Comparison of ENCODE assay signal across 8 cellular contexts in the genomic region with DNA sequence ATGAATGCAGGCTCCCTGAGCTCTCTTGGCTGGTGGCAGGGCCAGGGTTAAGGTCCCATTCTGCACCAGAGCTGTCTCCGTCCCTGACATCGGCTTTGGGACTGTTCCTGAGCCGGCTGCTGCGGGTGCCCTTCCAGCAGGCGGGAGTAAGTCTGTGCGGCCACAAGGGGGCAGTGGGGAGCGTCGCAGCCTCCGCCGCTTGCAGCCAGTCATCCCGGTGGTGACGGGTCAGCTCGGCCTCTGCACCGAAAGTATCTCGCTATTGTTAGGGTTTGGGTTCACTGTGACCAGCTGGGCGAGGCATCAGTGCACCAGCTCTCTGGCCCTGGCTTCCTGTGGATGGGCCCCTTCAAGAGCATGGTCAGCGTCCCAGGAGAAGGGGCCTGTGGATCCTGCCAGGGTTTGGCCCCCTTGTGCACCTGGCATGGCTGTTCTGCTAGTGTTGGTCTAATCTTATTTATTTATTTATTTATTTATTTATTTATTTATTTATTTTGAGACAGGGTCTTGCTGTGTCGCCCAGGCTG. TPM values are rescaled to one million over a fixed set of nuclear protein-coding genes. Genes with fewer than 3 reads are reported as not detected.
DNase-seq lines count a peak whose midpoint lies in the region; ATAC-seq and TF ChIP-seq lines count a peak whose summit lies in the region.

No MANE protein-coding gene starts in this region.

- intact Hi-C loops in PC-3 (cut with micrococcal nuclease), result no loop called here
- intact Hi-C loops in activated T-helper 1 cell treated with anti-CD3 and anti-CD28 coated beads, Interleukin-12 subunit alpha, Interleukin-12 subunit beta, Interleukin-2, Interleukin-4 antibody, amounts not matched to agents 30 ng/mL and 10 ng/mL and 1 ng/mL, durations not matched to agents 14 hours and 24 hours and 36 hours (cut with micrococcal nuclease), result loop anchor here (2.0 to 5.0 kb wide), 2 partner anchors 16 to 131 kb away; a partner anchor contains a TSS

- H3K4me1 Mint-ChIP-seq in activated T-helper 1 cell treated with anti-CD3 and anti-CD28 coated beads, Interleukin-12 subunit alpha, Interleukin-12 subunit beta, Interleukin-2, Interleukin-4 antibody, amounts not matched to agents 30 ng/mL and 10 ng/mL and 1 ng/mL, durations not matched to agents 14 hours and 24 hours and 36 hours (ENCODE audit: low read depth), result peaks cover 11% of the 10 kb centered on the region
- peaks cover 29 to 35% of the 10 kb centered on the region in 2 donors for H3K4me1 Mint-ChIP-seq in natural killer cell treated with Interleukin-12 subunit alpha and Interleukin-12 subunit beta and Interleukin-15 and Interleukin-18, amount 100 ng/mL, for 72 hours (ENCODE audit: low read depth in 2 of 2)
- peaks cover 32 to 60% of the 10 kb centered on the region in 2 donors for H3K4me1 Mint-ChIP-seq in stimulated activated naive B cell treated with anti-CD40 and anti-IgM and Interleukin-4, amounts not matched to agents 10 μg/mL and 1 μg/mL and 100 μg/mL, for 72 hours

- H3K79me2 ChIP-seq in DOHH2 (ENCODE audit: control insufficient read depth, low read length) (peaks cover 78% of the 10 kb centered on the region), PC-3 (ENCODE audit: low read length) (peaks cover 84% of the 10 kb centered on the region), fibroblast of lung (ENCODE audit: control insufficient read depth, insufficient read depth, low read length) (peaks cover 2% of the 10 kb centered on the region)

- H3K9ac ChIP-seq in PC-3 (ENCODE audit: low read length) (no peak overlapping the region), fibroblast of lung (ENCODE audit: insufficient read depth, low read length) (no peak overlapping the region)

- H3K4me3 Mint-ChIP-seq in activated T-helper 1 cell treated with anti-CD3 and anti-CD28 coated beads, Interleukin-12 subunit alpha, Interleukin-12 subunit beta, Interleukin-2, Interleukin-4 antibody, amounts not matched to agents 30 ng/mL and 10 ng/mL and 1 ng/mL, durations not matched to agents 14 hours and 24 hours and 36 hours, result no peak overlapping the region
- H3K4me3 Mint-ChIP-seq in natural killer cell treated with Interleukin-12 subunit alpha and Interleukin-12 subunit beta and Interleukin-15 and Interleukin-18, amount 100 ng/mL, for 72 hours, result peak overlapping the region; percentile 75
- peak overlapping the region; percentile 61 to 67 for H3K4me3 Mint-ChIP-seq in stimulated activated naive B cell treated with anti-CD40 and anti-IgM and Interleukin-4, amounts not matched to agents 10 μg/mL and 1 μg/mL and 100 μg/mL, for 72 hours

- H3K9me3 ChIP-seq in DOHH2 (ENCODE audit: control insufficient read depth, insufficient read depth, low read length), result no peaks in the 10 kb centered on the region
- H3K9me3 ChIP-seq in PC-3 (ENCODE audit: low read length), result no peaks in the 10 kb centered on the region
- no peaks in the 10 kb centered on the region for H3K9me3 ChIP-seq in fibroblast of lung (ENCODE audit: control insufficient read depth, insufficient read depth, low read depth, low read length)

- H3K27ac Mint-ChIP-seq in activated T-helper 1 cell treated with anti-CD3 and anti-CD28 coated beads, Interleukin-12 subunit alpha, Interleukin-12 subunit beta, Interleukin-2, Interleukin-4 antibody, amounts not matched to agents 30 ng/mL and 10 ng/mL and 1 ng/mL, durations not matched to agents 14 hours and 24 hours and 36 hours, result peak overlapping the region; percentile 34
- H3K27ac Mint-ChIP-seq in natural killer cell treated with Interleukin-12 subunit alpha and Interleukin-12 subunit beta and Interleukin-15 and Interleukin-18, amount 100 ng/mL, for 72 hours, result peak overlapping the region; percentile 82 to 88
- H3K27ac Mint-ChIP-seq in stimulated activated naive B cell treated with anti-CD40 and anti-IgM and Interleukin-4, amounts not matched to agents 10 μg/mL and 1 μg/mL and 100 μg/mL, for 72 hours, result peak overlapping the region; percentile 14

- CTCF ChIA-PET in PC-3 (lab: Charles Lee), result interaction anchor here (0.6 to 1.2 kb wide), 3 partner anchors 8 to 131 kb away, joined by 3 read pairs; a partner anchor contains a TSS

- POLR2A ChIA-PET in PC-3 (lab: Charles Lee; ENCODE audit: unreplicated experiment), result interaction anchor here (0.6 to 1.0 kb wide), 2 partner anchors 13 to 38 kb away, joined by 3 to 5 read pairs; a partner anchor contains a TSS

- H3K4me2 ChIP-seq in DOHH2 (ENCODE audit: low read length), result peak overlapping the region; percentile 48; the same call in 1 of the 2 replicates
- peak overlapping the region; percentile 75 for H3K4me2 ChIP-seq in PC-3 (ENCODE audit: low read length)
- H3K4me2 ChIP-seq in fibroblast of lung (ENCODE audit: extremely low read depth, insufficient read depth, low read length), result peak overlapping the region; percentile 75

- peaks cover 3% of the 10 kb centered on the region for H3K36me3 Mint-ChIP-seq in activated T-helper 1 cell treated with anti-CD3 and anti-CD28 coated beads, Interleukin-12 subunit alpha, Interleukin-12 subunit beta, Interleukin-2, Interleukin-4 antibody, amounts not matched to agents 30 ng/mL and 10 ng/mL and 1 ng/mL, durations not matched to agents 14 hours and 24 hours and 36 hours (ENCODE audit: low read depth)
- H3K36me3 Mint-ChIP-seq in natural killer cell treated with Interleukin-12 subunit alpha and Interleukin-12 subunit beta and Interleukin-15 and Interleukin-18, amount 100 ng/mL, for 72 hours, result no peaks in the 10 kb centered on the region
- peaks cover 5 to 16% of the 10 kb centered on the region in 2 donors for H3K36me3 Mint-ChIP-seq in stimulated activated naive B cell treated with anti-CD40 and anti-IgM and Interleukin-4, amounts not matched to agents 10 μg/mL and 1 μg/mL and 100 μg/mL, for 72 hours

- no TSS peak for BruUV-seq in PC-3 (replicated peaks; lab: Mats Ljungman, UMichigan)

- no peaks in the 10 kb centered on the region for H3K27me3 Mint-ChIP-seq in activated T-helper 1 cell treated with anti-CD3 and anti-CD28 coated beads, Interleukin-12 subunit alpha, Interleukin-12 subunit beta, Interleukin-2, Interleukin-4 antibody, amounts not matched to agents 30 ng/mL and 10 ng/mL and 1 ng/mL, durations not matched to agents 14 hours and 24 hours and 36 hours (ENCODE audit: insufficient read depth)
- H3K27me3 Mint-ChIP-seq in natural killer cell treated with Interleukin-12 subunit alpha and Interleukin-12 subunit beta and Interleukin-15 and Interleukin-18, amount 100 ng/mL, for 72 hours, result no peaks in the 10 kb centered on the region
- H3K27me3 Mint-ChIP-seq in stimulated activated naive B cell treated with anti-CD40 and anti-IgM and Interleukin-4, amounts not matched to agents 10 μg/mL and 1 μg/mL and 100 μg/mL, for 72 hours, result no peaks in the 10 kb centered on the region

- ATAC-seq in HG03066 (IDR thresholded peaks at IDR 0.05; ENCODE audit: low read depth, unreplicated experiment) (peak; percentile 68), PC-3 (peak; percentile 88), HG02938 (IDR thresholded peaks at IDR 0.05; ENCODE audit: unreplicated experiment) (no peak)
- peak; percentile 85 to 89 for ATAC-seq in natural killer cell treated with Interleukin-12 subunit alpha and Interleukin-12 subunit beta and Interleukin-15 and Interleukin-18, amount 100 ng/mL, for 72 hours
- ATAC-seq in stimulated activated naive B cell treated with anti-CD40 and anti-IgM and Interleukin-4, amounts not matched to agents 10 μg/mL and 1 μg/mL and 100 μg/mL, for 72 hours (replicated peaks), result peak; percentile 94 to 96

- H3K4me3 ChIP-seq in DOHH2 (ENCODE audit: low read length) (no peak overlapping the region), PC-3 (ENCODE audit: low read length) (0 out of 2 replicates have a peak overlapping the region, but pooled peaks have one; percentile 41), fibroblast of lung (replicated peaks in 1 of 4; ENCODE audit: control extremely low read depth in 1 of 4, insufficient read depth in 1 of 4, low read depth in 3 of 4, low read length in 4 of 4) (peak overlapping the region in 1 of 4 experiments; percentile 22)

- no peaks in the 10 kb centered on the region for H3K9me3 Mint-ChIP-seq in activated T-helper 1 cell treated with anti-CD3 and anti-CD28 coated beads, Interleukin-12 subunit alpha, Interleukin-12 subunit beta, Interleukin-2, Interleukin-4 antibody, amounts not matched to agents 30 ng/mL and 10 ng/mL and 1 ng/mL, durations not matched to agents 14 hours and 24 hours and 36 hours
- H3K9me3 Mint-ChIP-seq in natural killer cell treated with Interleukin-12 subunit alpha and Interleukin-12 subunit beta and Interleukin-15 and Interleukin-18, amount 100 ng/mL, for 72 hours, result no peaks in the 10 kb centered on the region
- no peaks in the 10 kb centered on the region for H3K9me3 Mint-ChIP-seq in stimulated activated naive B cell treated with anti-CD40 and anti-IgM and Interleukin-4, amounts not matched to agents 10 μg/mL and 1 μg/mL and 100 μg/mL, for 72 hours

- peaks cover 5% of the 10 kb centered on the region; the same call in 1 of the 2 replicates for H4K20me1 ChIP-seq in DOHH2 (ENCODE audit: control insufficient read depth, insufficient read depth, low read depth, low read length)
- no peaks in the 10 kb centered on the region for H4K20me1 ChIP-seq in PC-3 (ENCODE audit: low read length)
- no peaks in the 10 kb centered on the region for H4K20me1 ChIP-seq in fibroblast of lung (ENCODE audit: control insufficient read depth, extremely low read depth, insufficient read depth, low read length)

- DNase-seq in PC-3 (peak; percentile 89), fibroblast of lung (ENCODE audit: low read depth in 2 of 2) (peak; percentile 73 to 75)
- peak; percentile 60 for DNase-seq in activated T-helper 1 cell treated with anti-CD3 and anti-CD28 coated beads, Interleukin-12 subunit alpha, Interleukin-12 subunit beta, Interleukin-2, Interleukin-4 antibody, amounts not matched to agents 30 ng/mL and 10 ng/mL and 1 ng/mL, durations not matched to agents 14 hours and 24 hours and 36 hours (ENCODE audit: low spot score)
- DNase-seq in natural killer cell treated with Interleukin-12 subunit alpha and Interleukin-12 subunit beta and Interleukin-15 and Interleukin-18, amount 100 ng/mL, for 72 hours (ENCODE audit: low spot score), result peak; percentile 88
- DNase-seq in stimulated activated naive B cell treated with anti-CD40 and anti-IgM and Interleukin-4, amounts not matched to agents 10 μg/mL and 1 μg/mL and 100 μg/mL, for 72 hours, result peak; percentile 65

- peak; percentile 95 for TF ChIP-seq CTCF in DOHH2 (IDR thresholded peaks at IDR 0.05; ENCODE audit: low read depth, low read length, poor library complexity, severe bottlenecking)
- peak; percentile 98 for TF ChIP-seq CTCF in PC-3 (conservative IDR thresholded peaks at IDR 0.05; ENCODE audit: low read depth, low read length)
- peak; percentile 91 to 93 for TF ChIP-seq CTCF in fibroblast of lung (conservative IDR thresholded peaks at IDR 0.05 in 1 of 2, IDR thresholded peaks at IDR 0.05 in 1 of 2; ENCODE audit: low read depth in 1 of 2, low read length in 2 of 2)

- H3K36me3 ChIP-seq in DOHH2 (ENCODE audit: control insufficient read depth, low read length) (peaks cover 3% of the 10 kb centered on the region; the same call in 1 of the 2 replicates), PC-3 (ENCODE audit: low read depth, low read length) (no peaks in the 10 kb centered on the region; the same call in 1 of the 2 replicates), fibroblast of lung (ENCODE audit: control insufficient read depth, insufficient read depth, low read length) (no peaks in the 10 kb centered on the region)

- peak overlapping the region; percentile 13; the same call in 1 of the 2 replicates for H2AFZ ChIP-seq in PC-3 (ENCODE audit: low read length)
- peak overlapping the region; percentile 55 for H2AFZ ChIP-seq in fibroblast of lung (ENCODE audit: low read length)

- H3K9me2 ChIP-seq in DOHH2 (replicated peaks; ENCODE audit: control insufficient read depth, low read length), result no peaks in the 10 kb centered on the region
- no peaks in the 10 kb centered on the region for H3K9me2 ChIP-seq in PC-3 (replicated peaks; ENCODE audit: low read length)

- H3K4me1 ChIP-seq in DOHH2 (ENCODE audit: control insufficient read depth, low read length) (peaks cover 22% of the 10 kb centered on the region), PC-3 (ENCODE audit: insufficient read depth, low read length) (no peaks in the 10 kb centered on the region), fibroblast of lung (ENCODE audit: control insufficient read depth, extremely low read depth, insufficient read depth, low read length) (peaks cover 3% of the 10 kb centered on the region)

- H3K27me3 ChIP-seq in DOHH2 (ENCODE audit: control insufficient read depth, low read length) (no peaks in the 10 kb centered on the region), PC-3 (ENCODE audit: low read length) (no peaks in the 10 kb centered on the region), fibroblast of lung (ENCODE audit: control insufficient read depth, insufficient read depth, low read length) (no peaks in the 10 kb centered on the region)

- H3K27ac ChIP-seq in DOHH2 (ENCODE audit: low read depth, low read length) (no peak overlapping the region), PC-3 (ENCODE audit: low read length) (0 out of 2 replicates have a peak overlapping the region, but pooled peaks have one; percentile 3), fibroblast of lung (ENCODE audit: insufficient read depth, low read length) (no peak overlapping the region)

- H3F3A ChIP-seq in DOHH2 (ENCODE audit: control insufficient read depth, insufficient read depth) (no peaks in the 10 kb centered on the region), PC-3 (ENCODE audit: low read length, unreplicated experiment) (no peaks in the 10 kb centered on the region)

RNA-seq across cellular contexts. Expression of a gene that starts 15.1 kb away (rescaled TPM):
- total RNA-seq in PC-3 (2014; rRNA removed) (1,095 and 1,098 TPM in 2 replicates), fibroblast of lung (253 and 274 TPM in 2 replicates)
- total RNA-seq in activated T-helper 1 cell treated with anti-CD3 and anti-CD28 coated beads, Interleukin-12 subunit alpha, Interleukin-12 subunit beta, Interleukin-2, Interleukin-4 antibody, amounts not matched to agents 30 ng/mL and 10 ng/mL and 1 ng/mL, durations not matched to agents 14 hours and 24 hours and 36 hours, result 131 and 133 TPM in 2 replicates
- polyA plus RNA-seq in fibroblast of lung, result 100 and 110 TPM in 2 replicates
- 221 and 267 TPM in 2 replicates for polyA plus RNA-seq in fibroblast of lung (2012)
- 33.5 and 48.9 TPM in 2 replicates for polyA minus RNA-seq in fibroblast of lung (ENCODE audit: low replicate concordance)
- total RNA-seq in natural killer cell treated with Interleukin-12 subunit alpha and Interleukin-12 subunit beta and Interleukin-15 and Interleukin-18, amount 100 ng/mL, for 72 hours, result 100 to 1,000 TPM; 109 to 167 TPM

RNA-seq across cellular contexts. Expression of a gene that starts 26.2 kb away (rescaled TPM):
- total RNA-seq in PC-3 (2014; rRNA removed), result not detected in 2 replicates
- total RNA-seq in activated T-helper 1 cell treated with anti-CD3 and anti-CD28 coated beads, Interleukin-12 subunit alpha, Interleukin-12 subunit beta, Interleukin-2, Interleukin-4 antibody, amounts not matched to agents 30 ng/mL and 10 ng/mL and 1 ng/mL, durations not matched to agents 14 hours and 24 hours and 36 hours, result 0.13 TPM in 1 of 2 replicates, not detected in the other
- total RNA-seq in fibroblast of lung, result 0.17 TPM in 1 of 2 replicates, not detected in the other
- 0.02 and 0.03 TPM in 2 replicates for polyA plus RNA-seq in fibroblast of lung
- not detected in 2 replicates for polyA plus RNA-seq in fibroblast of lung (2012)
- 0.24 TPM in 1 of 2 replicates, not detected in the other for polyA minus RNA-seq in fibroblast of lung (ENCODE audit: low replicate concordance)
- under 1 TPM in 1 of 2 donors, not detected in 1; 0.28 TPM for total RNA-seq in natural killer cell treated with Interleukin-12 subunit alpha and Interleukin-12 subunit beta and Interleukin-15 and Interleukin-18, amount 100 ng/mL, for 72 hours

RNA-seq across cellular contexts. Expression of a gene that starts 27.3 kb away (rescaled TPM):
- total RNA-seq in PC-3 (2014; rRNA removed) (144 and 145 TPM in 2 replicates), fibroblast of lung (20.5 and 34.0 TPM in 2 replicates)
- total RNA-seq in activated T-helper 1 cell treated with anti-CD3 and anti-CD28 coated beads, Interleukin-12 subunit alpha, Interleukin-12 subunit beta, Interleukin-2, Interleukin-4 antibody, amounts not matched to agents 30 ng/mL and 10 ng/mL and 1 ng/mL, durations not matched to agents 14 hours and 24 hours and 36 hours, result 110 and 120 TPM in 2 replicates
- 73.4 and 109 TPM in 2 replicates for polyA plus RNA-seq in fibroblast of lung
- 103 and 161 TPM in 2 replicates for polyA plus RNA-seq in fibroblast of lung (2012)
- polyA minus RNA-seq in fibroblast of lung (ENCODE audit: low replicate concordance), result 344 and 409 TPM in 2 replicates
- 100 to 1,000 TPM in 1 of 2 donors, 10 to 100 TPM in 1; 74.0 to 110 TPM for total RNA-seq in natural killer cell treated with Interleukin-12 subunit alpha and Interleukin-12 subunit beta and Interleukin-15 and Interleukin-18, amount 100 ng/mL, for 72 hours

RNA-seq across cellular contexts. Expression of a gene that starts 38.5 kb away (rescaled TPM):
- total RNA-seq in PC-3 (2014; rRNA removed) (167 and 178 TPM in 2 replicates), fibroblast of lung (77.3 and 87.7 TPM in 2 replicates)
- 104 and 120 TPM in 2 replicates for total RNA-seq in activated T-helper 1 cell treated with anti-CD3 and anti-CD28 coated beads, Interleukin-12 subunit alpha, Interleukin-12 subunit beta, Interleukin-2, Interleukin-4 antibody, amounts not matched to agents 30 ng/mL and 10 ng/mL and 1 ng/mL, durations not matched to agents 14 hours and 24 hours and 36 hours
- 87.3 and 148 TPM in 2 replicates for polyA plus RNA-seq in fibroblast of lung
- polyA plus RNA-seq in fibroblast of lung (2012), result 69.4 and 112 TPM in 2 replicates
- 85.1 and 207 TPM in 2 replicates for polyA minus RNA-seq in fibroblast of lung (ENCODE audit: low replicate concordance)
- 10 to 100 TPM; 65.3 to 68.8 TPM for total RNA-seq in natural killer cell treated with Interleukin-12 subunit alpha and Interleukin-12 subunit beta and Interleukin-15 and Interleukin-18, amount 100 ng/mL, for 72 hours

Comparison
In these comparisons a context has a peak if more than half of its experiments do, and no peak if none do; other contexts are left out.
1. H3K27ac Mint-ChIP-seq: peak in every context shown above with its lines; median percentile 85 in natural killer cell treated with Interleukin-12 subunit alpha and Interleukin-12 subunit beta and Interleukin-15 and Interleukin-18, amount 100 ng/mL, for 72 hours; 34 in activated T-helper 1 cell treated with anti-CD3 and anti-CD28 coated beads, Interleukin-12 subunit alpha, Interleukin-12 subunit beta, Interleukin-2, Interleukin-4 antibody, amounts not matched to agents 30 ng/mL and 10 ng/mL and 1 ng/mL, durations not matched to agents 14 hours and 24 hours and 36 hours; 14 in stimulated activated naive B cell treated with anti-CD40 and anti-IgM and Interleukin-4, amounts not matched to agents 10 μg/mL and 1 μg/mL and 100 μg/mL, for 72 hours.